ENCODE assay signal across 16 cellular contexts in the genomic region with DNA sequence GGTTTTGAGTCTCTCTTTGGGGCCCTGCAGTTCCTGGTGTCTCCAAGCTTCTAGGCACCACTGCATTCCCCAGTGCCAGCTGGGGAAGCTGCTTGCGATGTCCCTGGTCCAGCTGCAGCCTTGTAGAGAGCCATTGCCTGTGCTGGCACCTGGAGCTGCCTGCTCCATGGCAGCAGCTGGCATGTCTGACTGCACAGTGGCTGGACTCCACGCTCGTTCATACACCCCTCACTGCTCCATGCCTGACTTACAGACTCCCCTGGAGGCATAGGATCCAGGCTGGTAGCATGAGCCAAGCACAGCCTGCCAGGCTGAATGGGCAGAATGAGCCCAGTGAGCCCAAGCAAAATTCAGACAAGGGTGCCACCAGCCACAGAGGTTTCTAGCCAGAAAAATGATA. TPM values are rescaled to one million over a fixed set of nuclear protein-coding genes. Genes with fewer than 3 reads are reported as not detected.
A peak's percentile ranks its signal among the peaks of the same experiment; 100 is the strongest.
DNase-seq lines count a peak whose midpoint lies in the region; ATAC-seq and TF ChIP-seq lines count a peak whose summit lies in the region.
"Had no signal": no experiment of that assay in that cellular context is flagged by ENCODE, and none has a peak within 500 bp of the region (broad histone marks: within the 10 kb centered on the region; RNA-seq: fewer than 3 reads in every experiment).

No MANE protein-coding gene starts in this region.

- no peaks in the 10 kb centered on the region for H3K9me3 ChIP-seq in upper lobe of right lung

- ATAC-seq in left lobe of liver (no peak), upper lobe of right lung (no peak)
- ATAC-seq: GM12878, GM23338, HCT116 had no signal

- no peak overlapping the region for H3K27ac ChIP-seq in upper lobe of right lung

- peak; percentile 30 for DNase-seq in left lobe of liver (ENCODE audit: low spot score)
- DNase-seq in posterior vena cava (ENCODE audit: low spot score) = peak; percentile 56
- peak; percentile 50 for DNase-seq in upper lobe of right lung
- DNase-seq in NCI-H2227 treated with DMSO at 0.1 percent for 48 hours (lab: John Stamatoyannopoulos, UW) = no peak
- DNase-seq in activated CD4-positive, alpha-beta T cell treated with anti-CD3 and anti-CD28 coated beads, Interleukin-2, amount 10 ng/mL, durations not matched to agents 7 days and 5 days = no peak
- DNase-seq in NCI-H510A (lab: John Stamatoyannopoulos, UW) = no peak
- DNase-seq: C1 segment of cervical spinal cord; Caco-2; CD4-positive, alpha-beta memory T cell; DMS79; EL; GDM1; H9 had no signal

- H3K4me1 ChIP-seq in upper lobe of right lung = no peaks in the 10 kb centered on the region
- H3K4me1 ChIP-seq: Caco-2 had no signal

- CTCF ChIA-PET in activated CD4-positive, alpha-beta T cell treated with anti-CD3 and anti-CD28 coated beads, Interleukin-2, amount 10 ng/mL, durations not matched to agents 7 days and 5 days (lab: Charles Lee) = interaction anchor here (1.4 kb wide), 1 partner anchor 17 kb away, joined by 3 read pairs; no protein-coding TSS in a partner anchor

- no peaks in the 10 kb centered on the region for H3K27me3 ChIP-seq in upper lobe of right lung

- no peaks in the 10 kb centered on the region for H3K27me3 Mint-ChIP-seq in activated CD4-positive, alpha-beta T cell treated with anti-CD3 and anti-CD28 coated beads, Interleukin-2, amount 10 ng/mL, durations not matched to agents 7 days and 5 days
- H3K27me3 Mint-ChIP-seq: CD4-positive, alpha-beta memory T cell had no signal

- H3K4me3 Mint-ChIP-seq in activated CD4-positive, alpha-beta T cell treated with anti-CD3 and anti-CD28 coated beads, Interleukin-2, amount 10 ng/mL, durations not matched to agents 7 days and 5 days = no peak overlapping the region
- H3K4me3 Mint-ChIP-seq: CD4-positive, alpha-beta memory T cell; GM23338; H9 had no signal

- intact Hi-C loops in posterior vena cava (cut with DNase I) = no loop called here
- intact Hi-C loops in upper lobe of right lung (cut with DNase I) = no loop called here

- H3K4me3 ChIP-seq in upper lobe of right lung = no peak overlapping the region
- H3K4me3 ChIP-seq: GM12878, GM23338 had no signal

- H3K36me3 ChIP-seq in upper lobe of right lung = no peaks in the 10 kb centered on the region

- H3K36me3 Mint-ChIP-seq in activated CD4-positive, alpha-beta T cell treated with anti-CD3 and anti-CD28 coated beads, Interleukin-2, amount 10 ng/mL, durations not matched to agents 7 days and 5 days (ENCODE audit: low read depth) = peaks cover 3% of the 10 kb centered on the region
- H3K36me3 Mint-ChIP-seq: CD4-positive, alpha-beta memory T cell had no signal

- no peak for TF ChIP-seq CTCF in upper lobe of right lung (IDR thresholded peaks at IDR 0.05)

- no peak overlapping the region for H3K27ac Mint-ChIP-seq in activated CD4-positive, alpha-beta T cell treated with anti-CD3 and anti-CD28 coated beads, Interleukin-2, amount 10 ng/mL, durations not matched to agents 7 days and 5 days
- H3K27ac Mint-ChIP-seq: CD4-positive, alpha-beta memory T cell; GM23338; H9 had no signal

- no peaks in the 10 kb centered on the region for H3K4me1 Mint-ChIP-seq in activated CD4-positive, alpha-beta T cell treated with anti-CD3 and anti-CD28 coated beads, Interleukin-2, amount 10 ng/mL, durations not matched to agents 7 days and 5 days
- H3K4me1 Mint-ChIP-seq: CD4-positive, alpha-beta memory T cell; H9 had no signal

- peaks cover 4% of the 10 kb centered on the region for H3K9me3 Mint-ChIP-seq in activated CD4-positive, alpha-beta T cell treated with anti-CD3 and anti-CD28 coated beads, Interleukin-2, amount 10 ng/mL, durations not matched to agents 7 days and 5 days
- H3K9me3 Mint-ChIP-seq: CD4-positive, alpha-beta memory T cell had no signal

- POLR2A ChIA-PET in activated CD4-positive, alpha-beta T cell treated with anti-CD3 and anti-CD28 coated beads, Interleukin-2, amount 10 ng/mL, durations not matched to agents 7 days and 5 days (lab: Charles Lee) = no interaction called here

RNA-seq across cellular contexts. Expression of a gene that starts 21.8 kb away (rescaled TPM):
- 14.0 TPM for total RNA-seq in left lobe of liver
- total RNA-seq in posterior vena cava = 10 to 100 TPM; 27.6 to 28.0 TPM
- 25.2 TPM for total RNA-seq in upper lobe of right lung
- 10 to 100 TPM; 24.7 to 35.7 TPM for total RNA-seq in activated CD4-positive, alpha-beta T cell treated with anti-CD3 and anti-CD28 coated beads, Interleukin-2, amount 10 ng/mL, durations not matched to agents 7 days and 5 days

RNA-seq across cellular contexts. Expression of a gene that starts 31.0 kb away (rescaled TPM):
- total RNA-seq in left lobe of liver (113 TPM), posterior vena cava (100 to 1,000 TPM; 274 to 464 TPM), upper lobe of right lung (490 TPM)
- 100 to 1,000 TPM; 527 to 575 TPM for total RNA-seq in activated CD4-positive, alpha-beta T cell treated with anti-CD3 and anti-CD28 coated beads, Interleukin-2, amount 10 ng/mL, durations not matched to agents 7 days and 5 days

Comparison
In these comparisons a context has a peak if more than half of its experiments do, and no peak if none do; other contexts are left out.
1. DNase-seq: peak in left lobe of liver (single experiment), posterior vena cava (single experiment) and upper lobe of right lung (single experiment); none in NCI-H2227 treated with DMSO at 0.1 percent for 48 hours (single experiment), activated CD4-positive, alpha-beta T cell treated with anti-CD3 and anti-CD28 coated beads, Interleukin-2, amount 10 ng/mL, durations not matched to agents 7 days and 5 days (single experiment) and NCI-H510A (single experiment).